31 cellular contexts compared by ENCODE assay signal in the genomic region with DNA sequence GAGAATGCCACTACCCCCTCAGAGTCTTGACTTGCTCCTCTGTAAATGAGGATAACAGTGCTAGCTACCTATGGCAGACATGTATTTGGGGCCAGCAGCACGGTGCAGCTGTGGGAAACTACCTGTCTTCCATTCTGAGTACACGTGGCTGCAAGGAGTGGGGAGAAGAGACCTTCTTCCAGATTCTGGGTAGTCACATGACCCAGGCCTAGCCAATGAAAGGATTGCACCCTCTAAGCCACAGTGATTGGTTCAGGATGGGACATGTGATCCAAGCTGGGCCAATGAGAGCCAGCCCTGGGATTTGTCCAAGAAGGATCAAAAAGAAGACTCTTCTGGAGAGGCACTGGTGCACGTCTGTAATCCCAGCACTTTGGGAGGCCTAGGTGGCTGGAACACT. TPM values are rescaled to one million over a fixed set of nuclear protein-coding genes. Genes with fewer than 3 reads are reported as not detected.
"Had no signal": no experiment of that assay in that cellular context is flagged by ENCODE, and none has a peak within 500 bp of the region (broad histone marks: within the 10 kb centered on the region; RNA-seq: fewer than 3 reads in every experiment).

No MANE protein-coding gene starts in this region.

- H3K9me3 ChIP-seq: breast epithelium, esophagus muscularis mucosa, mucosa of descending colon had no signal

- FAIRE-seq: urothelium cell line had no signal

- H3K27me3 ChIP-seq: esophagus muscularis mucosa, foreskin keratinocyte had no signal

- DNase-seq: activated CD4-positive, alpha-beta memory T cell treated with anti-CD3 and anti-CD28 coated beads, Interleukin-2, amount 10 ng/mL, durations not matched to agents 7 days and 5 days; activated CD4-positive, alpha-beta T cell treated with anti-CD3 and anti-CD28 coated beads for 1 hour; activated CD4-positive, alpha-beta T cell treated with anti-CD3 and anti-CD28 coated beads, Interleukin-2, amount 10 ng/mL, durations not matched to agents 7 days and 5 days; activated CD8-positive, alpha-beta memory T cell treated with anti-CD3 and anti-CD28 coated beads, Interleukin-2, amount 50 U/mL, for 48 hours; activated gamma-delta T cell treated with Interleukin-2 at 50 U/mL for 16 hours; activated naive CD4-positive, alpha-beta T cell treated with anti-CD3 and anti-CD28 coated beads, Interleukin-2, amount 50 U/mL, for 16 hours; activated naive CD8-positive, alpha-beta T cell treated with anti-CD3 and anti-CD28 coated beads, Interleukin-2, amount 50 U/mL, for 24 hours; activated T-cell treated with anti-CD3 and anti-CD28 coated beads, Interleukin-2, amount 50 U/mL, for 24 hours; amygdala; central memory CD4-positive, alpha-beta T cell; endodermal cell; foreskin keratinocyte; islet precursor cell; left ventricle myocardium inferior; mucosa of descending colon; right cardiac atrium; spleen; stimulated activated naive CD4-positive, alpha-beta T cell treated with Interleukin-2 at 50 U/mL for 16 hours; T-helper 17 cell; T1000; trophoblast cell had no signal

- H3K9me3 Mint-ChIP-seq: activated T-cell treated with anti-CD3 and anti-CD28 coated beads, Interleukin-2, amount 50 U/mL, for 24 hours; natural killer cell treated with Interleukin-12 subunit alpha and Interleukin-12 subunit beta and Interleukin-15 and Interleukin-18, amount 100 ng/mL, for 72 hours had no signal

- H3K4me1 Mint-ChIP-seq: activated CD4-positive, alpha-beta memory T cell treated with anti-CD3 and anti-CD28 coated beads, Interleukin-2, amount 10 ng/mL, durations not matched to agents 7 days and 5 days; activated CD4-positive, alpha-beta T cell treated with anti-CD3 and anti-CD28 coated beads, Interleukin-2, amount 10 ng/mL, durations not matched to agents 7 days and 5 days; activated naive CD8-positive, alpha-beta T cell treated with anti-CD3 and anti-CD28 coated beads, Interleukin-2, amount 50 U/mL, for 24 hours; endodermal cell; T-helper 17 cell had no signal

- H3K4me3 Mint-ChIP-seq: activated CD4-positive, alpha-beta memory T cell treated with anti-CD3 and anti-CD28 coated beads, Interleukin-2, amount 10 ng/mL, durations not matched to agents 7 days and 5 days; activated CD4-positive, alpha-beta T cell treated with anti-CD3 and anti-CD28 coated beads, Interleukin-2, amount 10 ng/mL, durations not matched to agents 7 days and 5 days; activated naive CD8-positive, alpha-beta T cell treated with anti-CD3 and anti-CD28 coated beads, Interleukin-2, amount 50 U/mL, for 24 hours; activated T-cell treated with anti-CD3 and anti-CD28 coated beads, Interleukin-2, amount 50 U/mL, for 24 hours; endodermal cell; natural killer cell treated with Interleukin-12 subunit alpha and Interleukin-12 subunit beta and Interleukin-15 and Interleukin-18, amount 100 ng/mL, for 72 hours; T-helper 17 cell had no signal

- H3K27ac Mint-ChIP-seq: activated CD4-positive, alpha-beta memory T cell treated with anti-CD3 and anti-CD28 coated beads, Interleukin-2, amount 10 ng/mL, durations not matched to agents 7 days and 5 days; activated CD4-positive, alpha-beta T cell treated with anti-CD3 and anti-CD28 coated beads, Interleukin-2, amount 10 ng/mL, durations not matched to agents 7 days and 5 days; activated naive CD8-positive, alpha-beta T cell treated with anti-CD3 and anti-CD28 coated beads, Interleukin-2, amount 50 U/mL, for 24 hours; activated T-cell treated with anti-CD3 and anti-CD28 coated beads, Interleukin-2, amount 50 U/mL, for 24 hours; endodermal cell; natural killer cell treated with Interleukin-12 subunit alpha and Interleukin-12 subunit beta and Interleukin-15 and Interleukin-18, amount 100 ng/mL, for 72 hours; T-helper 17 cell had no signal

- H3K4me1 ChIP-seq: breast epithelium, esophagus muscularis mucosa, foreskin keratinocyte, left ventricle myocardium inferior, spleen had no signal

- H3K36me3 ChIP-seq: breast epithelium, esophagus muscularis mucosa, left ventricle myocardium inferior, spleen had no signal

- H3K36me3 Mint-ChIP-seq: natural killer cell treated with Interleukin-12 subunit alpha and Interleukin-12 subunit beta and Interleukin-15 and Interleukin-18, amount 100 ng/mL, for 72 hours had no signal

- H3K27me3 Mint-ChIP-seq: activated CD4-positive, alpha-beta memory T cell treated with anti-CD3 and anti-CD28 coated beads, Interleukin-2, amount 10 ng/mL, durations not matched to agents 7 days and 5 days; activated CD4-positive, alpha-beta T cell treated with anti-CD3 and anti-CD28 coated beads, Interleukin-2, amount 10 ng/mL, durations not matched to agents 7 days and 5 days had no signal

- H3K4me3 ChIP-seq: breast epithelium, esophagus muscularis mucosa, left ventricle myocardium inferior, mucosa of descending colon, spleen had no signal

- H3K27ac ChIP-seq: breast epithelium, esophagus muscularis mucosa, foreskin keratinocyte, left ventricle myocardium inferior, spleen had no signal

- ATAC-seq: activated naive CD8-positive, alpha-beta T cell treated with anti-CD3 and anti-CD28 coated beads, Interleukin-2, amount 50 U/mL, for 24 hours; foreskin keratinocyte; mucosa of descending colon; natural killer cell treated with Interleukin-12 subunit alpha and Interleukin-12 subunit beta and Interleukin-15 and Interleukin-18, amount 100 ng/mL, for 72 hours; right cardiac atrium; T-helper 17 cell had no signal

RNA-seq across cellular contexts. Expression of a gene that starts 5.5 kb away (rescaled TPM):
- total RNA-seq: activated CD4-positive, alpha-beta memory T cell treated with anti-CD3 and anti-CD28 coated beads, Interleukin-2, amount 10 ng/mL, durations not matched to agents 7 days and 5 days; activated CD4-positive, alpha-beta T cell treated with anti-CD3 and anti-CD28 coated beads, Interleukin-2, amount 10 ng/mL, durations not matched to agents 7 days and 5 days; breast epithelium; endodermal cell; esophagus muscularis mucosa; foreskin keratinocyte; glomerular endothelial cell; left ventricle myocardium inferior; lung microvascular endothelial cell; mesenteric fat pad; mucosa of descending colon; myocyte; natural killer cell treated with Interleukin-12 subunit alpha and Interleukin-12 subunit beta and Interleukin-15 and Interleukin-18, amount 100 ng/mL, for 72 hours; omental fat pad; right cardiac atrium; spleen; T-helper 17 cell; temporal lobe had no signal
- polyA plus RNA-seq: foreskin keratinocyte, right cardiac atrium, spleen had no signal
